Comparison of ENCODE assay signal across 11 cellular contexts in the genomic region with DNA sequence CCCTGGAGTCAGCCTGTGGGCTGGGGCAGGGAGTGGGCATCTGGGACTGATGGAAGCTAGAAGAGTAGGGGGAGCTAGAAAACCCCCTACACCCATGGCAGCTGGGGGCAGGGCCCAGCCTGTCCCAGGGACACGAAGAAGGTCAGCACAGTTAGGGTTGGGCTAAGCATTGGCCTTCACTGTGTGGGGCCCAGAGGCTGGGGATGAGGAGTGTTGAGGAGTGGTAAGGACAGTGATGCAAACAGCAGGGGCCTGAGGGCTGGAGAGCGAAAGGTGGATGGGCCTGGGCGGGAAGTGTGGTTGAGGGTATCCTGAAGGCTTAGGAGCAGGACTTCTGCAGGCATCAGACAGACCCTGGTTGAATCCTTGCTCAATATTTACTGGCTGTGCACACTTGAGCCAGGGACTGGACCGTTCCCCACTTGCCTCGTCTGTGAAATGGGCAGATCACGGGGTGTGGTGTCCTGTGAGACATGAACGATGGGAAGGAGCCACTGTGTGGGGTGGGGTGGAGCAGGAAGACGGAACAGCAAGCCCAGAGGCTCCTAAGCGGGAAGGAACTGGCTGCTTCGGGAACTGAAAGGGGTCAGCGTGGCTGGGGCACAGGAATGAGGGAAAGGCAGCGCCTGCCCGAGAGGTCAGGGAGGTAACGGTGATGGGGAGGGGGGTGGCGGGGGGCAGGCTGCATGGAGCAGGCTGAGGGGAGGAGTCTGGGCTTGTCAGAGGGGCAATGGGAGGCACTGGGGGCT. TPM values are rescaled to one million over a fixed set of nuclear protein-coding genes. Genes with fewer than 3 reads are reported as not detected.
DNase-seq lines count a peak whose midpoint lies in the region; ATAC-seq and TF ChIP-seq lines count a peak whose summit lies in the region.
"Had no signal": no experiment of that assay in that cellular context is flagged by ENCODE, and none has a peak within 500 bp of the region (broad histone marks: within the 10 kb centered on the region; RNA-seq: fewer than 3 reads in every experiment).

No MANE protein-coding gene starts in this region.

- no peak overlapping the region for H2AFZ ChIP-seq in IMR-90 (replicated peaks; ENCODE audit: low read length, poor library complexity)

- no peak for TF ChIP-seq RAD21 in IMR-90 (IDR thresholded peaks at IDR 0.05; ENCODE audit: low read length)

- BruUV-seq in IMR-90 (replicated peaks; lab: Mats Ljungman, UMichigan): no TSS peak

- POLR2A ChIA-PET in IMR-90 (lab: Charles Lee; ENCODE audit: unreplicated experiment): no interaction called here

- H3K36me3 Mint-ChIP-seq in neural crest cell (ENCODE audit: low read depth): no peaks in the 10 kb centered on the region

- no peak overlapping the region for H3K56ac ChIP-seq in IMR-90 (ENCODE audit: extremely low read depth, insufficient read depth, low read length)

- TF ChIP-seq POLR2A in IMR-90 (IDR thresholded peaks at IDR 0.05; ENCODE audit: low read depth, low read length): no peak

- DNase-seq in IMR-90: no peak
- DNase-seq in dorsolateral prefrontal cortex: no peak
- no peak for DNase-seq in neural crest cell (ENCODE audit: low read depth, low spot score)
- no peak for DNase-seq in NOMO-1 (lab: John Stamatoyannopoulos, UW; ENCODE audit: unreplicated experiment in 2 of 2)
- no peak for DNase-seq in GOT3 (lab: John Stamatoyannopoulos, UW)
- DNase-seq in cerebellar nuclear complex (lab: John Stamatoyannopoulos, UW): no peak
- DNase-seq: central memory CD4-positive, alpha-beta T cell; NCI-H2227 treated with DMSO at 0.1 percent for 48 hours had no signal

- in situ Hi-C loops in IMR-90 (cut with MboI; ENCODE audit: low sequenced_read_pairs): no loop called here

- peaks cover 28 to 99% (median 52%) of the 10 kb centered on the region in 11 experiments for H4K20me1 ChIP-seq in BLaER1 treated with 17β-estradiol and CSF1 and Interleukin-3, amounts not matched to agents 10 nM and 100 nM
- H4K20me1 ChIP-seq in IMR-90 (ENCODE audit: insufficient read depth, low read length): peaks cover 4% of the 10 kb centered on the region; the same call in 1 of the 2 replicates

- ATAC-seq in IMR-90 (ENCODE audit: low read depth) (no peak), HG03025 (IDR thresholded peaks at IDR 0.05; ENCODE audit: low FRiP score, unreplicated experiment) (no peak)

- H3K27me3 ChIP-seq in BLaER1 treated with 17β-estradiol and CSF1 and Interleukin-3, amounts not matched to agents 10 nM and 100 nM: no peaks in the 10 kb centered on the region
- H3K27me3 ChIP-seq in IMR-90 (ENCODE audit: control insufficient read depth, insufficient read depth, low read length) (no peaks in the 10 kb centered on the region), dorsolateral prefrontal cortex (no peaks in the 10 kb centered on the region)
- H3K27me3 ChIP-seq: tibial artery had no signal

- peak overlapping the region; percentile 75 to 99 (median 89) for H3K9ac ChIP-seq in BLaER1 treated with 17β-estradiol and CSF1 and Interleukin-3, amounts not matched to agents 10 nM and 100 nM
- H3K9ac ChIP-seq in IMR-90 (ENCODE audit: low read depth, low read length): no peak overlapping the region

- H3K18ac ChIP-seq in IMR-90 (ENCODE audit: low read depth, low read length): no peak overlapping the region

- H3K23ac ChIP-seq in IMR-90 (ENCODE audit: low read depth, low read length): no peak overlapping the region

- TF ChIP-seq CTCF in IMR-90 (conservative IDR thresholded peaks at IDR 0.05; ENCODE audit: low read depth, low read length) (no peak), dorsolateral prefrontal cortex (IDR thresholded peaks at IDR 0.05 in 54 of 56, conservative IDR thresholded peaks at IDR 0.05 in 2 of 56; ENCODE audit: low read depth in 1 of 56, partially characterized antibody in 56 of 56) (no peak), neural crest cell (conservative IDR thresholded peaks at IDR 0.05) (no peak)

- peaks cover 98 to 100% (median 100%) of the 10 kb centered on the region in 10 experiments for H3K4me1 ChIP-seq in BLaER1 treated with 17β-estradiol and CSF1 and Interleukin-3, amounts not matched to agents 10 nM and 100 nM
- H3K4me1 ChIP-seq in IMR-90 (ENCODE audit: control insufficient read depth, insufficient read depth, low read length): peaks cover 8% of the 10 kb centered on the region

- peaks cover 13 to 72% of the 10 kb centered on the region in 2 experiments; a peak in 3 of 4 replicates for H3K79me1 ChIP-seq in IMR-90 (ENCODE audit: low read depth in 1 of 2, low read length in 2 of 2)

- H2AK5ac ChIP-seq in IMR-90 (ENCODE audit: low read depth, low read length): no peak overlapping the region; the same call in 1 of the 2 replicates

- dilution Hi-C loops in IMR-90 (cut with HindIII; ENCODE audit: low sequenced_read_pairs, unreplicated experiment): no loop called here

- no peak overlapping the region for H3K14ac ChIP-seq in IMR-90 (replicated peaks; ENCODE audit: low read depth, low read length)

- no peaks in the 10 kb centered on the region for H3K27me3 Mint-ChIP-seq in neural crest cell (ENCODE audit: low read depth)

- no peak overlapping the region for H3K4ac ChIP-seq in IMR-90 (ENCODE audit: low read depth, low read length)

- H2BK20ac ChIP-seq in IMR-90 (ENCODE audit: low read depth, low read length): no peak overlapping the region

- H3K9me3 ChIP-seq in BLaER1 treated with 17β-estradiol and CSF1 and Interleukin-3, amounts not matched to agents 10 nM and 100 nM (replicated peaks in 1 of 11): no peaks in the 10 kb centered on the region
- no peaks in the 10 kb centered on the region for H3K9me3 ChIP-seq in IMR-90 (ENCODE audit: control insufficient read depth, insufficient read depth, low read length)
- H3K9me3 ChIP-seq: tibial artery had no signal

- H3K4me3 Mint-ChIP-seq in neural crest cell: no peak overlapping the region

- peak overlapping the region; percentile 45 for H2AK9ac ChIP-seq in IMR-90 (replicated peaks; ENCODE audit: low read depth, low read length, poor library complexity)

- H4K5ac ChIP-seq in IMR-90 (ENCODE audit: low read depth, low read length): no peak overlapping the region

- no peak overlapping the region for H4K8ac ChIP-seq in IMR-90 (ENCODE audit: low read depth in 2 of 2, low read length in 2 of 2)

- no peaks in the 10 kb centered on the region for H3K9me3 Mint-ChIP-seq in neural crest cell

- intact Hi-C loops in IMR-90 (cut with micrococcal nuclease) (no loop called here), dorsolateral prefrontal cortex (cut with DNase I) (no loop called here)

- H2BK5ac ChIP-seq in IMR-90 (ENCODE audit: low read depth, low read length, poor library complexity, severe bottlenecking): no peak overlapping the region

- peaks cover 18% of the 10 kb centered on the region for H3K9me1 ChIP-seq in IMR-90 (ENCODE audit: insufficient read depth, low read length)

- peaks cover 25 to 86% (median 71%) of the 10 kb centered on the region in 11 experiments; a peak in 21 of 22 replicates for H3K36me3 ChIP-seq in BLaER1 treated with 17β-estradiol and CSF1 and Interleukin-3, amounts not matched to agents 10 nM and 100 nM
- 0 out of 2 replicates have a peak, but pooled peaks cover 2% of the 10 kb centered on the region for H3K36me3 ChIP-seq in IMR-90 (ENCODE audit: control insufficient read depth, insufficient read depth, low read length)

- no peak overlapping the region for H2BK120ac ChIP-seq in IMR-90 (ENCODE audit: low read depth, low read length)

- peak overlapping the region; percentile 93 to 100 (median 99) for H3K4me2 ChIP-seq in BLaER1 treated with 17β-estradiol and CSF1 and Interleukin-3, amounts not matched to agents 10 nM and 100 nM
- no peak overlapping the region for H3K4me2 ChIP-seq in IMR-90 (ENCODE audit: low read depth, low read length)

- peaks cover 50% of the 10 kb centered on the region for H3K4me1 Mint-ChIP-seq in neural crest cell

- H3K27ac ChIP-seq in BLaER1 treated with 17β-estradiol and CSF1 and Interleukin-3, amounts not matched to agents 10 nM and 100 nM: peak overlapping the region; percentile 79 to 100 (median 98)
- H3K27ac ChIP-seq in IMR-90 (ENCODE audit: insufficient read depth, low read length): no peak overlapping the region
- H3K27ac ChIP-seq in dorsolateral prefrontal cortex: peak overlapping the region in 40 of 59 donors; percentile 3 to 80 (median 50)

- H4K91ac ChIP-seq in IMR-90 (ENCODE audit: insufficient read depth, low read depth, low read length): no peak overlapping the region

- H3K27ac Mint-ChIP-seq in neural crest cell (ENCODE audit: unreplicated experiment): peak overlapping the region; percentile 32

- CTCF ChIA-PET in IMR-90 (lab: Yijun Ruan, JAX): no interaction called here

- H2BK15ac ChIP-seq in IMR-90 (ENCODE audit: low read depth, low read length): no peak overlapping the region

- H3K4me3 ChIP-seq in BLaER1 treated with 17β-estradiol and CSF1 and Interleukin-3, amounts not matched to agents 10 nM and 100 nM: peak overlapping the region in 8 of 10 experiments; percentile 37 to 100 (median 94); a peak in 14 of 20 replicates
- no peak overlapping the region for H3K4me3 ChIP-seq in IMR-90 (ENCODE audit: insufficient read depth, low read depth, low read length)
- peak overlapping the region in 2 of 59 donors; percentile 8 to 22 for H3K4me3 ChIP-seq in dorsolateral prefrontal cortex

- 87% methylated on average over 8 of the region's 15 CpGs; no CpG with 5 or more reads in 1 of the 2 experiments for WGBS in IMR-90 (ENCODE audit: extremely low coverage in 2 of 2, insufficient read length in 1 of 2), 2 experiments

TF ChIP-seq in IMR-90, 13 proteins besides CTCF, POLR2A, EP300 and RAD21 (continues in another document):
- TF ChIP-seq CEBPB (IDR thresholded peaks at IDR 0.05; ENCODE audit: low read depth, low read length) (no peak), FOS (IDR thresholded peaks at IDR 0.05; ENCODE audit: low read depth, low read length) (no peak)
- TF ChIP-seq, protein P1, sequence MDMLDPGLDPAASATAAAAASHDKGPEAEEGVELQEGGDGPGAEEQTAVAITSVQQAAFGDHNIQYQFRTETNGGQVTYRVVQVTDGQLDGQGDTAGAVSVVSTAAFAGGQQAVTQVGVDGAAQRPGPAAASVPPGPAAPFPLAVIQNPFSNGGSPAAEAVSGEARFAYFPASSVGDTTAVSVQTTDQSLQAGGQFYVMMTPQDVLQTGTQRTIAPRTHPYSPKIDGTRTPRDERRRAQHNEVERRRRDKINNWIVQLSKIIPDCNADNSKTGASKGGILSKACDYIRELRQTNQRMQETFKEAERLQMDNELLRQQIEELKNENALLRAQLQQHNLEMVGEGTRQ (IDR thresholded peaks at IDR 0.05; ENCODE audit: low read depth, low read length): no peak

RNA-seq across cellular contexts. Expression of gene PRKCD, which starts 7.3 kb away (rescaled TPM):
- total RNA-seq in IMR-90 (2012; rRNA removed) (3.3 and 4.3 TPM in 2 replicates), dorsolateral prefrontal cortex (10 to 100 TPM in 106 of 120 experiments, 1 to 10 TPM in 14; 6.1 to 36.1 (median 14.7) TPM), neural crest cell (10.8 and 11.9 TPM in 2 replicates)
- 19.0 TPM in 2 replicates for polyA plus RNA-seq in IMR-90 (2012; rRNA removed)
- polyA plus RNA-seq in IMR-90 (2012; cell fraction: cytosol; rRNA removed): 17.1 and 19.0 TPM in 2 replicates
- polyA plus RNA-seq in IMR-90 (2012; cell fraction: nucleus; rRNA removed; ENCODE audit: low replicate concordance): 26.5 and 37.5 TPM in 2 replicates

RNA-seq across cellular contexts. Expression of gene RFT1, which starts 38.1 kb away (rescaled TPM):
- 23.5 and 28.6 TPM in 2 replicates for total RNA-seq in IMR-90 (2012; rRNA removed)
- polyA plus RNA-seq in IMR-90 (2012; rRNA removed): 11.6 and 14.5 TPM in 2 replicates
- polyA plus RNA-seq in IMR-90 (2012; cell fraction: cytosol; rRNA removed): 10.2 and 10.4 TPM in 2 replicates
- 8.4 and 10.0 TPM in 2 replicates for polyA plus RNA-seq in IMR-90 (2012; cell fraction: nucleus; rRNA removed; ENCODE audit: low replicate concordance)
- total RNA-seq in dorsolateral prefrontal cortex: 10 to 100 TPM in 118 of 120 experiments, 1 to 10 TPM in 2; 8.0 to 22.2 (median 15.5) TPM
- total RNA-seq in neural crest cell: 26.3 and 32.4 TPM in 2 replicates
